8 cellular contexts compared by ENCODE assay signal in genomic region chr4:74370912-74371311, GRCh38. TPM values are rescaled to one million over a fixed set of nuclear protein-coding genes. Genes with fewer than 3 reads are reported as not detected.
DNase-seq lines count a peak whose midpoint lies in the region; ATAC-seq lines count a peak whose summit lies in the region.

No MANE protein-coding gene starts in this region.

- H3K27me3 Mint-ChIP-seq in activated CD4-positive, alpha-beta T cell treated with anti-CD3 and anti-CD28 coated beads for 36 hours, result peaks cover 12% of the 10 kb centered on the region

- peaks cover 4% of the 10 kb centered on the region for H3K4me1 Mint-ChIP-seq in activated CD4-positive, alpha-beta T cell treated with anti-CD3 and anti-CD28 coated beads for 36 hours

- CTCF ChIA-PET in activated CD4-positive, alpha-beta T cell treated with anti-CD3 and anti-CD28 coated beads for 36 hours (lab: Charles Lee), result interaction anchor here (0.7 to 1.5 kb wide), 7 partner anchors 13 to 520 kb away, joined by 3 to 7 read pairs (median 4); no protein-coding TSS in a partner anchor

- no peak overlapping the region for H3K27ac Mint-ChIP-seq in activated CD4-positive, alpha-beta T cell treated with anti-CD3 and anti-CD28 coated beads for 36 hours

- intact Hi-C loops in activated CD4-positive, alpha-beta T cell treated with anti-CD3 and anti-CD28 coated beads for 36 hours (cut with DNase I, micrococcal nuclease), result loop anchor here in 1 of 2 experiments (2.0 to 5.0 kb wide), 2 partner anchors 49 to 304 kb away; no protein-coding TSS in a partner anchor

- H3K36me3 Mint-ChIP-seq in activated CD4-positive, alpha-beta T cell treated with anti-CD3 and anti-CD28 coated beads for 36 hours (ENCODE audit: low read depth), result no peaks in the 10 kb centered on the region

- POLR2A ChIA-PET in activated CD4-positive, alpha-beta T cell treated with anti-CD3 and anti-CD28 coated beads for 36 hours (lab: Charles Lee), result no interaction called here

- H3K4me3 Mint-ChIP-seq in activated CD4-positive, alpha-beta T cell treated with anti-CD3 and anti-CD28 coated beads for 36 hours, result no peak overlapping the region

- peak; percentile 41 for DNase-seq in activated CD4-positive, alpha-beta T cell treated with anti-CD3 and anti-CD28 coated beads for 36 hours
- no peak for DNase-seq in activated CD4-positive, alpha-beta T cell treated with anti-CD3 and anti-CD28 coated beads, Interleukin-2, amount 50 U/mL, for 4 hours
- DNase-seq in SK-N-DZ (ENCODE audit: low spot score), result peak; percentile 9
- DNase-seq in ecto neural progenitor cell (ENCODE audit: low spot score), result peak; percentile 48
- DNase-seq in midbrain (lab: John Stamatoyannopoulos, UW), result peak; percentile 6
- DNase-seq in GF-D8 (lab: John Stamatoyannopoulos, UW), result no peak

- peak; percentile 78 for ATAC-seq in activated CD4-positive, alpha-beta T cell treated with anti-CD3 and anti-CD28 coated beads for 36 hours
- ATAC-seq in GM21360 (IDR thresholded peaks at IDR 0.05; ENCODE audit: unreplicated experiment), result peak; percentile 96
- peak; percentile 67 for ATAC-seq in HG03460 (IDR thresholded peaks at IDR 0.05; ENCODE audit: unreplicated experiment)

- no peaks in the 10 kb centered on the region for H3K9me3 Mint-ChIP-seq in activated CD4-positive, alpha-beta T cell treated with anti-CD3 and anti-CD28 coated beads for 36 hours (ENCODE audit: low read depth)

RNA-seq across cellular contexts. Expression of gene EREG, which starts 6.0 kb away (rescaled TPM):
- not detected for total RNA-seq in activated CD4-positive, alpha-beta T cell treated with anti-CD3 and anti-CD28 coated beads for 36 hours
- not detected in 2 replicates for polyA plus RNA-seq in SK-N-DZ (2014; cell fraction: cytosol; rRNA removed)
- not detected in 2 replicates for polyA plus RNA-seq in SK-N-DZ (2014; cell fraction: nucleus; rRNA removed)

Comparison
In these comparisons a context has a peak if more than half of its experiments do, and no peak if none do; other contexts are left out.
1. DNase-seq: peak in activated CD4-positive, alpha-beta T cell treated with anti-CD3 and anti-CD28 coated beads for 36 hours (single experiment), SK-N-DZ (single experiment), ecto neural progenitor cell (single experiment) and midbrain (single experiment); none in activated CD4-positive, alpha-beta T cell treated with anti-CD3 and anti-CD28 coated beads, Interleukin-2, amount 50 U/mL, for 4 hours (0 of 2) and GF-D8 (single experiment).
2. Peak in every context shown above with its lines, with median percentiles within 50 percentile points of each other: ATAC-seq.